ENCODE assay signal across 9 cellular contexts in the genomic region with DNA sequence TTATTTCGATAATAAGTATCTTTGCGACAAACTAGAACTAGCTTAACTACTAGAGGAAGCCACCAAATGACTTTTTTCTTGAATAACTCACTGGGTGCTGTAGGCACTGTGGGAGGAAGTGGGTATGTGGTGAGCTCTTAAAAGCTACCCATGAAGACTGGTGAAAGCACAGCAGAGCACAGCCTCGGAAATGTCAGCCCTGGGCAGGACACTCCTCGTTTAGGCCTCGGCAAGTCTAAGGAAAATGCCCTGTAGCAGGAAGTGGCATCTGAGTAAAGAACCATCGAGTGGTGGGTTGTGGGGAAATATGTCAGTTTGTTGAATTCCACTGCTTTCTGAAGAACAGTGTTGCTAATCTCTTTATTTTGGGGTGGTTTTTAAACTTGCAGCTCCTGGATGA. TPM values are rescaled to one million over a fixed set of nuclear protein-coding genes. Genes with fewer than 3 reads are reported as not detected.
A peak's percentile ranks its signal among the peaks of the same experiment; 100 is the strongest.
DNase-seq lines count a peak whose midpoint lies in the region; ATAC-seq and TF ChIP-seq lines count a peak whose summit lies in the region.
"Had no signal": no experiment of that assay in that cellular context is flagged by ENCODE, and none has a peak within 500 bp of the region (broad histone marks: within the 10 kb centered on the region; RNA-seq: fewer than 3 reads in every experiment).

No MANE protein-coding gene starts in this region.

- no peaks in the 10 kb centered on the region for H3K27me3 ChIP-seq in esophagus muscularis mucosa

- WGBS in esophagus muscularis mucosa = 72% methylated on average over 6 of the region's 6 CpGs

- no peak for TF ChIP-seq CTCF in esophagus muscularis mucosa (IDR thresholded peaks at IDR 0.05)

- DNase-seq in HK-2 (ENCODE audit: unreplicated experiment) = peak; percentile 55
- DNase-seq in activated CD4-positive, alpha-beta T cell treated with anti-CD3 and anti-CD28 coated beads, Interleukin-2, amount 50 U/mL, for 24 hours (ENCODE audit: low read depth in 1 of 2, low spot score in 1 of 2) = peak; percentile 37 to 60
- no peak for DNase-seq in esophagus muscularis mucosa (ENCODE audit: extremely low spot score)
- peak; percentile 33 to 55 for DNase-seq in stimulated activated CD4-positive, alpha-beta T cell treated with anti-CD3 and anti-CD28 coated beads, Interleukin-12 subunit alpha, Interleukin-12 subunit beta, amount 100 ng/mL, for 24 hours (ENCODE audit: low read depth in 2 of 2)
- DNase-seq in GOT3 (lab: John Stamatoyannopoulos, UW) = no peak
- DNase-seq in dedifferentiated amniotic fluid mesenchymal stem cell (ENCODE audit: extremely low spot score) = no peak
- no peak for DNase-seq in NCI-H2029 treated with DMSO at 0.1 percent for 48 hours (lab: John Stamatoyannopoulos, UW)

- peaks cover 14 to 82% (median 67%) of the 10 kb centered on the region in 4 donors for H3K36me3 ChIP-seq in esophagus muscularis mucosa

- no peak for TF ChIP-seq EP300 in esophagus muscularis mucosa (IDR thresholded peaks at IDR 0.05)

- intact Hi-C loops in esophagus muscularis mucosa (cut with DNase I) = no loop called here

- H3K27ac ChIP-seq in esophagus muscularis mucosa (replicated peaks in 1 of 4) = peak overlapping the region; percentile 79 to 88 (median 85)

- H3K4me3 ChIP-seq in esophagus muscularis mucosa = no peak overlapping the region

- peaks cover 15 to 28% (median 25%) of the 10 kb centered on the region in 4 donors for H3K4me1 ChIP-seq in esophagus muscularis mucosa

- ATAC-seq in GM19035 (IDR thresholded peaks at IDR 0.05; ENCODE audit: unreplicated experiment) = peak; percentile 64
- ATAC-seq: Panc1 had no signal

- TF ChIP-seq POLR2A in esophagus muscularis mucosa (IDR thresholded peaks at IDR 0.05; ENCODE audit: low read depth) = no peak

- H3K9me3 ChIP-seq in esophagus muscularis mucosa = no peaks in the 10 kb centered on the region

RNA-seq across cellular contexts. Expression of a gene that starts 44.0 kb away (rescaled TPM):
- total RNA-seq in esophagus muscularis mucosa = 100 to 1,000 TPM; 100 to 206 (median 122) TPM

Comparison
In these comparisons a context has a peak if more than half of its experiments do, and no peak if none do; other contexts are left out.
1. DNase-seq: peak in HK-2 (single experiment), activated CD4-positive, alpha-beta T cell treated with anti-CD3 and anti-CD28 coated beads, Interleukin-2, amount 50 U/mL, for 24 hours (2 of 2) and stimulated activated CD4-positive, alpha-beta T cell treated with anti-CD3 and anti-CD28 coated beads, Interleukin-12 subunit alpha, Interleukin-12 subunit beta, amount 100 ng/mL, for 24 hours (2 of 2); none in esophagus muscularis mucosa (single experiment), GOT3 (single experiment), dedifferentiated amniotic fluid mesenchymal stem cell (single experiment) and NCI-H2029 treated with DMSO at 0.1 percent for 48 hours (single experiment).